ENCODE assay signal across 11 cellular contexts in genomic region chr17:27533874-27534815, GRCh38.
DNase-seq lines count a peak whose midpoint lies in the region; ATAC-seq, FAIRE-seq and TF ChIP-seq lines count a peak whose summit lies in the region.
"Had no signal": no experiment of that assay in that cellular context is flagged by ENCODE, and none has a peak within 500 bp of the region (broad histone marks: within the 10 kb centered on the region; RNA-seq: fewer than 3 reads in every experiment).

No MANE protein-coding gene starts in this region.

- TF ChIP-seq POLR2A in body of pancreas (IDR thresholded peaks at IDR 0.05): no peak

- no peak for TF ChIP-seq CTCF in body of pancreas (IDR thresholded peaks at IDR 0.05)
- TF ChIP-seq CTCF in keratinocyte (optimal IDR thresholded peaks at IDR 0.05 in 1 of 3, IDR thresholded peaks at IDR 0.05 in 1 of 3, conservative IDR thresholded peaks at IDR 0.05 in 1 of 3; ENCODE audit: extremely low read depth in 1 of 3, insufficient read depth in 2 of 3, low read length in 3 of 3): peak in 1 of 3 experiments; percentile 13
- TF ChIP-seq CTCF in BE2C (IDR thresholded peaks at IDR 0.05; ENCODE audit: low read depth, low read length): no peak

- no peaks in the 10 kb centered on the region for H3K79me2 ChIP-seq in keratinocyte (ENCODE audit: control insufficient read depth, insufficient read depth, low read length)

- ATAC-seq in body of pancreas (no peak), HG02981 (IDR thresholded peaks at IDR 0.05; ENCODE audit: unreplicated experiment) (no peak), HG03108 (IDR thresholded peaks at IDR 0.05; ENCODE audit: unreplicated experiment) (no peak)
- ATAC-seq: gastrocnemius medialis had no signal

- H3K27me3 ChIP-seq in body of pancreas: no peaks in the 10 kb centered on the region
- no peaks in the 10 kb centered on the region for H3K27me3 ChIP-seq in keratinocyte (ENCODE audit: control insufficient read depth, extremely low read depth, insufficient read depth, low read length)
- H3K27me3 ChIP-seq in BE2C: no peaks in the 10 kb centered on the region
- H3K27me3 ChIP-seq: gastrocnemius medialis had no signal

- H3K4me1 ChIP-seq in body of pancreas (peaks cover 91% of the 10 kb centered on the region), keratinocyte (ENCODE audit: control insufficient read depth, extremely low read depth, insufficient read depth, low read length) (peaks cover 5% of the 10 kb centered on the region), BE2C (no peaks in the 10 kb centered on the region)

- WGBS in body of pancreas, 2 donors: 79 to 83% methylated on average over 12 to 14 of the region's 14 CpGs

- intact Hi-C loops in body of pancreas (cut with DNase I): no loop called here

- DNase-seq in NCI-H82 (lab: John Stamatoyannopoulos, UW) (peak; percentile 68), NCI-H82 treated with DMSO at 0.1 percent for 48 hours (lab: John Stamatoyannopoulos, UW; ENCODE audit: unreplicated experiment) (no peak), body of pancreas (no peak), keratinocyte (ENCODE audit: low read depth, low spot score) (peak; percentile 40), BE2C (no peak)
- no peak for DNase-seq in stimulated activated CD8-positive, alpha-beta memory T cell treated with anti-CD3 and anti-CD28 coated beads, Interleukin-4, amount 100 ng/mL, for 48 hours
- DNase-seq: activated gamma-delta T cell treated with Interleukin-2 at 50 U/mL for 16 hours, gastrocnemius medialis had no signal

- no peak overlapping the region for H2AFZ ChIP-seq in keratinocyte (ENCODE audit: control insufficient read depth, low read length)

- H3K4me2 ChIP-seq in keratinocyte (ENCODE audit: control insufficient read depth, extremely low read depth, insufficient read depth, low read depth, low read length): peak overlapping the region; percentile 34

- dilution Hi-C loops in keratinocyte (cut with MboI; ENCODE audit: extremely low pct_ligation_motif_present, low sequenced_read_pairs): no loop called here

- H3K4me3 ChIP-seq in body of pancreas (no peak overlapping the region), keratinocyte (ENCODE audit: control insufficient read depth in 2 of 3, extremely low read depth in 1 of 3, insufficient read depth in 2 of 3, low read depth in 1 of 3, low read length in 3 of 3) (no peak overlapping the region), BE2C (ENCODE audit: low read depth, low read length) (no peak overlapping the region)
- H3K4me3 ChIP-seq: gastrocnemius medialis had no signal

- no peaks in the 10 kb centered on the region for H3K9me3 ChIP-seq in body of pancreas
- no peaks in the 10 kb centered on the region for H3K9me3 ChIP-seq in keratinocyte (ENCODE audit: control insufficient read depth, low read depth, low read length)
- H3K9me3 ChIP-seq in BE2C: no peaks in the 10 kb centered on the region
- H3K9me3 ChIP-seq: gastrocnemius medialis had no signal

- FAIRE-seq in keratinocyte (lab: Jason Lieb, UNC): no peak
- FAIRE-seq: A204.1 had no signal

- no peaks in the 10 kb centered on the region for H4K20me1 ChIP-seq in keratinocyte (ENCODE audit: control insufficient read depth, extremely low read depth, insufficient read depth, low read length)

- peaks cover 3% of the 10 kb centered on the region for H3K9me1 ChIP-seq in keratinocyte (ENCODE audit: control insufficient read depth, extremely low read depth, insufficient read depth, low read length)

- no peaks in the 10 kb centered on the region for H3K36me3 ChIP-seq in body of pancreas (replicated peaks in 1 of 2; ENCODE audit: insufficient read depth in 1 of 2, low read depth in 2 of 2)
- H3K36me3 ChIP-seq in keratinocyte (ENCODE audit: control insufficient read depth in 2 of 2, extremely low read depth in 1 of 2, insufficient read depth in 2 of 2, low read length in 2 of 2): no peaks in the 10 kb centered on the region
- no peaks in the 10 kb centered on the region for H3K36me3 ChIP-seq in BE2C
- H3K36me3 ChIP-seq: gastrocnemius medialis had no signal

- peak overlapping the region; percentile 78 to 97 (median 83) for H3K27ac ChIP-seq in body of pancreas
- no peak overlapping the region for H3K27ac ChIP-seq in keratinocyte (ENCODE audit: control insufficient read depth, insufficient read depth, low read length)
- H3K27ac ChIP-seq: gastrocnemius medialis had no signal

- H3K9ac ChIP-seq in keratinocyte (ENCODE audit: control insufficient read depth, extremely low read depth, insufficient read depth, low read length): no peak overlapping the region

Comparison
In these comparisons a context has a peak if more than half of its experiments do, and no peak if none do; other contexts are left out.
1. DNase-seq: peak in NCI-H82 (single experiment) and keratinocyte (single experiment); none in NCI-H82 treated with DMSO at 0.1 percent for 48 hours (single experiment), body of pancreas (0 of 4), stimulated activated CD8-positive, alpha-beta memory T cell treated with anti-CD3 and anti-CD28 coated beads, Interleukin-4, amount 100 ng/mL, for 48 hours (single experiment) and BE2C (single experiment).